In genomic region chr21:43340491-43341348, GRCh38 we compare ENCODE assay signal across 12 cellular contexts.
A peak's percentile ranks its signal among the peaks of the same experiment; 100 is the strongest.
DNase-seq lines count a peak whose midpoint lies in the region; ATAC-seq and TF ChIP-seq lines count a peak whose summit lies in the region.
"Had no signal": no experiment of that assay in that cellular context is flagged by ENCODE, and none has a peak within 500 bp of the region (broad histone marks: within the 10 kb centered on the region; RNA-seq: fewer than 3 reads in every experiment).

No MANE protein-coding gene starts in this region.

- H3K4me3 ChIP-seq in astrocyte of the spinal cord (ENCODE audit: low read depth, low read length) (no peak overlapping the region), lower lobe of right lung (no peak overlapping the region)

- H3K27ac ChIP-seq in lower lobe of right lung = peak overlapping the region; percentile 62
- H3K27ac ChIP-seq: KMS-11 had no signal

- no peaks in the 10 kb centered on the region for H3K36me3 ChIP-seq in lower lobe of right lung

- TF ChIP-seq CTCF in astrocyte of the spinal cord (IDR thresholded peaks at IDR 0.05; ENCODE audit: low read depth, low read length) (no peak), lower lobe of right lung (IDR thresholded peaks at IDR 0.05) (no peak)

- peak; percentile 74 for DNase-seq in ACHN
- peak; percentile 74 for DNase-seq in HK-2 (ENCODE audit: unreplicated experiment)
- DNase-seq in astrocyte of the spinal cord (ENCODE audit: low read depth, low spot score) = peak; percentile 89
- DNase-seq in lower lobe of right lung = no peak
- no peak for DNase-seq in D341Med (ENCODE audit: low spot score)
- DNase-seq: activated CD4-positive, alpha-beta T cell treated with anti-CD3 and anti-CD28 coated beads for 1 hour; CD4-positive, alpha-beta memory T cell; NCI-H510A treated with DMSO at 0.1 percent for 48 hours had no signal

- H3K4me1 ChIP-seq in lower lobe of right lung = peaks cover 33% of the 10 kb centered on the region

- no peaks in the 10 kb centered on the region for H3K9me3 ChIP-seq in lower lobe of right lung

- in situ Hi-C loops in ACHN (cut with HindIII; ENCODE audit: low pct_ligation_motif_present, low pct_unique_long_range_greater_than_20kb, low sequenced_read_pairs) = no loop called here
- in situ Hi-C loops in astrocyte of the spinal cord (cut with HindIII; ENCODE audit: low sequenced_read_pairs) = no loop called here

- intact Hi-C loops in lower lobe of right lung (cut with DNase I) = no loop called here

- ATAC-seq in lower lobe of right lung (no peak), HG02973 (IDR thresholded peaks at IDR 0.05; ENCODE audit: unreplicated experiment) (no peak), HG02798 (IDR thresholded peaks at IDR 0.05; ENCODE audit: poor library complexity, unreplicated experiment) (no peak), GM19455 (IDR thresholded peaks at IDR 0.05; ENCODE audit: unreplicated experiment) (no peak)

- H3K27me3 ChIP-seq in lower lobe of right lung (ENCODE audit: low read depth) = no peaks in the 10 kb centered on the region

Comparison
In these comparisons a context has a peak if more than half of its experiments do, and no peak if none do; other contexts are left out.
1. DNase-seq: peak in ACHN (single experiment), HK-2 (single experiment) and astrocyte of the spinal cord (single experiment); none in lower lobe of right lung (single experiment) and D341Med (single experiment).